Comparison of ENCODE assay signal across 9 cellular contexts in the genomic region with DNA sequence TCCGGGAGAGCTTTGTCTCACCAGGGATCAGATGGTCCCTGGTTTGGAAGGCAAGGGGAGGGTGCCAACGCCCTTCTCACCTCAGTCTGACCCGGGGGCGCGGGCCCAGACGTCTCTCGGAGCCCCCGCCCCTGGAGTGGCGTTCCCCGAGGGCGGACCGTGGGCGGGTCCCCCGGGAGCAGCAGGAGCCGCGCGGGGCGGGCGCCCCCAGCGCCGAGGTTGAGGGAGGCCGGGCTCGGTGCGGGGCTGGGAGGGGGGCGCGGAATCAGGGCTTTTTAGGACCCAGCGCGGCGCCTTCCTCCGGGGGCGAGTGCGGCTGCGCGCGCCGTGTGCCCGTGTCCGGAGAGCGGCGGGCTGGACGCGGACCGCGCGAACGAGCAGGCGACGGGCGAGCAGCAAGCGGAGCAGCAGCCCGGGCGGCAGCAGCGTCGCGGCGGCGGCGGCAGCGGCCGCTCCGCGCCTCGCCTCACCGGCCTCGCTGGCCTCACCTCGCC. TPM values are rescaled to one million over a fixed set of nuclear protein-coding genes. Genes with fewer than 3 reads are reported as not detected.
DNase-seq lines count a peak whose midpoint lies in the region; ATAC-seq and TF ChIP-seq lines count a peak whose summit lies in the region.
"Had no signal": no experiment of that assay in that cellular context is flagged by ENCODE, and none has a peak within 500 bp of the region (broad histone marks: within the 10 kb centered on the region; RNA-seq: fewer than 3 reads in every experiment).

TSS of gene KCNC1 (plus strand) at position 364 of the 494 bp plus-strand sequence. CDS start 1,222 bp downstream, outside the sequence.

- no peaks in the 10 kb centered on the region for H3K4me1 Mint-ChIP-seq in activated T-helper 1 cell treated with anti-CD3 and anti-CD28 coated beads, Interleukin-12 subunit alpha, Interleukin-12 subunit beta, Interleukin-2, Interleukin-4 antibody, amounts not matched to agents 30 ng/mL and 10 ng/mL and 1 ng/mL, durations not matched to agents 14 hours and 24 hours and 36 hours (ENCODE audit: low read depth)

- no peaks in the 10 kb centered on the region for H3K9me3 ChIP-seq in heart left ventricle
- H3K9me3 ChIP-seq in psoas muscle, result no peaks in the 10 kb centered on the region

- H3K27ac Mint-ChIP-seq in activated T-helper 1 cell treated with anti-CD3 and anti-CD28 coated beads, Interleukin-12 subunit alpha, Interleukin-12 subunit beta, Interleukin-2, Interleukin-4 antibody, amounts not matched to agents 30 ng/mL and 10 ng/mL and 1 ng/mL, durations not matched to agents 14 hours and 24 hours and 36 hours, result no peak within 1 kb of the TSS

- H3K27ac ChIP-seq in heart left ventricle, result no peak within 1 kb of the TSS
- H3K27ac ChIP-seq in psoas muscle, result no peak within 1 kb of the TSS
- H3K27ac ChIP-seq in RWPE1, result no peak within 1 kb of the TSS

- POLR2A ChIA-PET in RWPE1 (lab: Yijun Ruan, JAX; ENCODE audit: low non-redundant PET), result no interaction called here

- peak; percentile 11 for DNase-seq in DMS79 (lab: John Stamatoyannopoulos, UW)
- DNase-seq in LHCN-M2 (ENCODE audit: low read depth), result peak; percentile 54
- DNase-seq in activated T-helper 1 cell treated with anti-CD3 and anti-CD28 coated beads, Interleukin-12 subunit alpha, Interleukin-12 subunit beta, Interleukin-2, Interleukin-4 antibody, amounts not matched to agents 30 ng/mL and 10 ng/mL and 1 ng/mL, durations not matched to agents 14 hours and 24 hours and 36 hours (ENCODE audit: low spot score), result no peak
- DNase-seq in heart left ventricle, result peak in 1 of 5 donors; percentile 29
- DNase-seq in psoas muscle, result peak in 1 of 2 donors; percentile 70
- no peak for DNase-seq in NOMO-1 treated with dmso at 0.1 percent for 144 hours (lab: John Stamatoyannopoulos, UW; ENCODE audit: unreplicated experiment)
- no peak for DNase-seq in RWPE1 (ENCODE audit: low spot score)

- no peaks in the 10 kb centered on the region for H3K36me3 Mint-ChIP-seq in activated T-helper 1 cell treated with anti-CD3 and anti-CD28 coated beads, Interleukin-12 subunit alpha, Interleukin-12 subunit beta, Interleukin-2, Interleukin-4 antibody, amounts not matched to agents 30 ng/mL and 10 ng/mL and 1 ng/mL, durations not matched to agents 14 hours and 24 hours and 36 hours (ENCODE audit: low read depth)

- TF ChIP-seq POLR2A in heart left ventricle (IDR thresholded peaks at IDR 0.05), result no peak

- H3K4me3 Mint-ChIP-seq in activated T-helper 1 cell treated with anti-CD3 and anti-CD28 coated beads, Interleukin-12 subunit alpha, Interleukin-12 subunit beta, Interleukin-2, Interleukin-4 antibody, amounts not matched to agents 30 ng/mL and 10 ng/mL and 1 ng/mL, durations not matched to agents 14 hours and 24 hours and 36 hours, result peak within 1 kb of the TSS; percentile 39

- intact Hi-C loops in activated T-helper 1 cell treated with anti-CD3 and anti-CD28 coated beads, Interleukin-12 subunit alpha, Interleukin-12 subunit beta, Interleukin-2, Interleukin-4 antibody, amounts not matched to agents 30 ng/mL and 10 ng/mL and 1 ng/mL, durations not matched to agents 14 hours and 24 hours and 36 hours (cut with micrococcal nuclease), result no loop called here
- intact Hi-C loops in heart left ventricle (cut with DNase I) (loop anchor here in 5 of 10 donors (2.0 to 10.0 kb wide), 5 partner anchors 110 to 244 kb away; no protein-coding TSS in a partner anchor), psoas muscle (cut with DNase I) (loop anchor here in 1 of 2 donors (5.0 kb wide), 1 partner anchor 93 kb away; no protein-coding TSS in a partner anchor)

- no peak for TF ChIP-seq CTCF in heart left ventricle (IDR thresholded peaks at IDR 0.05)
- no peak for TF ChIP-seq CTCF in psoas muscle (IDR thresholded peaks at IDR 0.05)
- TF ChIP-seq CTCF in RWPE1 (conservative IDR thresholded peaks at IDR 0.05; ENCODE audit: low read depth), result no peak

- CTCF ChIA-PET in RWPE1 (lab: Yijun Ruan, JAX), result interaction anchor here (0.5 to 2.0 kb wide), 4 partner anchors 15 to 372 kb away, joined by 3 to 7 read pairs (median 4); partner anchors contain the start of genes MYOD1 and SAAL1

- H3K36me3 ChIP-seq in heart left ventricle, result no peaks in the 10 kb centered on the region
- H3K36me3 ChIP-seq in psoas muscle (ENCODE audit: insufficient read depth in 1 of 2, low read depth in 1 of 2), result peaks cover 0 to 4% of the 10 kb centered on the region in 2 donors

- H3K27me3 Mint-ChIP-seq in activated T-helper 1 cell treated with anti-CD3 and anti-CD28 coated beads, Interleukin-12 subunit alpha, Interleukin-12 subunit beta, Interleukin-2, Interleukin-4 antibody, amounts not matched to agents 30 ng/mL and 10 ng/mL and 1 ng/mL, durations not matched to agents 14 hours and 24 hours and 36 hours (ENCODE audit: insufficient read depth), result peaks cover 52% of the 10 kb centered on the region

- WGBS in heart left ventricle, 4 donors, result 0 to 1% (median 0%) methylated on average over 2 to 66 of the region's 66 CpGs
- WGBS in psoas muscle, 3 donors, result 0 to 3% (median 1%) methylated on average over 20 to 65 of the region's 66 CpGs

- H3K4me3 ChIP-seq in heart left ventricle (peak within 1 kb of the TSS in 11 of 12 donors; percentile 26 to 54 (median 46)), psoas muscle (peak within 1 kb of the TSS; percentile 66)

- peaks cover 29 to 77% (median 45%) of the 10 kb centered on the region in 9 donors for H3K27me3 ChIP-seq in heart left ventricle
- peaks cover 0 to 31% (median 23%) of the 10 kb centered on the region in 3 donors for H3K27me3 ChIP-seq in psoas muscle (ENCODE audit: insufficient read depth in 3 of 3, low read length in 2 of 3)

- H3K4me1 ChIP-seq in heart left ventricle, result peaks cover 2 to 22% (median 7%) of the 10 kb centered on the region in 12 donors
- H3K4me1 ChIP-seq in psoas muscle, result peaks cover 18% of the 10 kb centered on the region

- H3K9me3 Mint-ChIP-seq in activated T-helper 1 cell treated with anti-CD3 and anti-CD28 coated beads, Interleukin-12 subunit alpha, Interleukin-12 subunit beta, Interleukin-2, Interleukin-4 antibody, amounts not matched to agents 30 ng/mL and 10 ng/mL and 1 ng/mL, durations not matched to agents 14 hours and 24 hours and 36 hours, result no peaks in the 10 kb centered on the region

- peak in 2 of 4 donors; percentile 16 to 35 for ATAC-seq in heart left ventricle
- peak; percentile 3 to 19 (median 18) for ATAC-seq in psoas muscle
- no peak for ATAC-seq in HG03565 (IDR thresholded peaks at IDR 0.05; ENCODE audit: unreplicated experiment)

RNA-seq across cellular contexts. Expression of gene KCNC1, which starts in this region (rescaled TPM):
- 0.13 and 0.17 TPM in 2 replicates for total RNA-seq in LHCN-M2 (2014; rRNA removed)
- polyA plus RNA-seq in LHCN-M2 (2012), result 0.16 TPM
- not detected in 2 replicates for total RNA-seq in activated T-helper 1 cell treated with anti-CD3 and anti-CD28 coated beads, Interleukin-12 subunit alpha, Interleukin-12 subunit beta, Interleukin-2, Interleukin-4 antibody, amounts not matched to agents 30 ng/mL and 10 ng/mL and 1 ng/mL, durations not matched to agents 14 hours and 24 hours and 36 hours
- total RNA-seq in heart left ventricle, result under 1 TPM in 3 of 9 donors, not detected in 6; 0.02 to 0.25 (median 0.05) TPM
- not detected for polyA plus RNA-seq in heart left ventricle
- total RNA-seq in psoas muscle, result 1 to 10 TPM in 1 of 4 donors, under 1 TPM in 3; 0.05 to 1.1 (median 0.47) TPM
- polyA plus RNA-seq in psoas muscle, result under 1 TPM; 0.01 to 0.13 (median 0.05) TPM
- total RNA-seq: T-helper 1 cell treated with Interleukin-12 subunit alpha and Interleukin-12 subunit beta and Interleukin-4 antibody, amounts not matched to agents 30 ng/mL and 1 ng/mL, for 36 hours had no signal

Comparison
In these comparisons a context has a peak if more than half of its experiments do, and no peak if none do; other contexts are left out.
1. Peak in DNase-seq in LHCN-M2; RNA of the gene not detected or under 1 TPM.